In the genomic region with DNA sequence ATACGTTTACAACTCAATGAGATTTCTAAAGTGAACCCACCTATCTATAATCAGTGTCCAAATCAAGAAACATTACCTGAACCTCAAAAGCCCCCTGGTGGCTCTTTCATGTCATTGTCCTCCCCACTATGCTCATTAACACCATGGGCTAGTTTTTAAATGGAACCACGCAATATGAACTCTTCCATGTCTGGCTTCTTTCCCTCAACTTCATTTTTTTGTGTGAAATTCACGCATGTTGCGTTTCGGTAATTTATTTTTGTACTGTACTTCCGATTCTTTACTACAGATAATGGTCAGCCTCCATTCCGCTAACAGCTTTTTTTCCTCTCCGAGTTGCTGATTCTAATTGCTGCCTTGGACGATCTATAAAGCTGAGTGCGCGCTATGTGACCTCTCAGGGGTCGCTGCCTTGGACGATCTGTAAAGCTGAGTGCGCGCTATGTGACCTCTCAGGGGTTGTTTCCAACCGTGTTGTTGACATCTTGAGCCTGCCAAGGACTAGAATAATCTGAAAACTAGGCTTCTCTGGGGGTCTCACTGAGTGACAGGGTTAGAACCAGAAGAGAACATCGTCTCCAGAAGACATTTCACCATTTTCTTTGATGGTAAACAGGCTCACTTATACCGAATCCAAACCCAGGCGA, we compare ENCODE assay signal across 8 cellular contexts.
DNase-seq lines count a peak whose midpoint lies in the region; ATAC-seq and TF ChIP-seq lines count a peak whose summit lies in the region.

No MANE protein-coding gene starts in this region.

- DNase-seq in GM06990 (ENCODE audit: extremely low read depth, insufficient read length) (no peak), NCI-H2171 (lab: John Stamatoyannopoulos, UW) (peak; percentile 55), WERI-Rb-1 (peak; percentile 67), epithelial cell of esophagus (ENCODE audit: low read depth) (peak; percentile 73), tibial artery (no peak)

- ATAC-seq in HG02943 (IDR thresholded peaks at IDR 0.05; ENCODE audit: low read depth, unreplicated experiment) (peak; percentile 19), GM19467 (IDR thresholded peaks at IDR 0.05; ENCODE audit: unreplicated experiment) (no peak)

- H3K4me1 ChIP-seq in mucosa of rectum (ENCODE audit: control insufficient read depth in 2 of 2, insufficient read depth in 2 of 2, low read length in 2 of 2): peaks cover 9 to 15% of the 10 kb centered on the region in 2 donors
- peaks cover 0 to 44% (median 16%) of the 10 kb centered on the region in 4 donors for H3K4me1 ChIP-seq in tibial artery

- H3K9ac ChIP-seq in mucosa of rectum (ENCODE audit: low read depth in 1 of 2, low read length in 2 of 2): peak overlapping the region; percentile 82 to 100

- H3K36me3 ChIP-seq in GM06990 (ENCODE audit: control insufficient read depth, insufficient read depth, low read length) (no peaks in the 10 kb centered on the region; the same call in 1 of the 2 replicates), WERI-Rb-1 (peaks cover 17% of the 10 kb centered on the region), mucosa of rectum (ENCODE audit: control insufficient read depth in 2 of 2, insufficient read depth in 2 of 2, low read length in 2 of 2) (peaks cover 3 to 4% of the 10 kb centered on the region in 2 donors), tibial artery (no peaks in the 10 kb centered on the region)

- TF ChIP-seq CTCF in GM06990 (IDR thresholded peaks at IDR 0.05; ENCODE audit: insufficient read depth, low read length, poor library complexity, severe bottlenecking): peak; percentile 73
- TF ChIP-seq CTCF in WERI-Rb-1 (IDR thresholded peaks at IDR 0.05; ENCODE audit: low read depth, low read length): peak; percentile 69
- peak; percentile 83 for TF ChIP-seq CTCF in epithelial cell of esophagus (IDR thresholded peaks at IDR 0.05; ENCODE audit: insufficient read depth, low read depth, low read length, missing control alignments)
- peak; percentile 71 to 73 for TF ChIP-seq CTCF in tibial artery (IDR thresholded peaks at IDR 0.05)

- H3K4me3 ChIP-seq in GM06990 (replicated peaks; ENCODE audit: low read depth, low read length) (peak overlapping the region; percentile 93), WERI-Rb-1 (ENCODE audit: low read depth, low read length) (peak overlapping the region; percentile 98), epithelial cell of esophagus (ENCODE audit: low read length) (peak overlapping the region; percentile 80), mucosa of rectum (ENCODE audit: low read length in 2 of 2) (peak overlapping the region; percentile 87 to 98), tibial artery (peak overlapping the region; percentile 90 to 95)

- intact Hi-C loops in tibial artery (cut with DNase I; ENCODE audit: low total_unique reads): no loop called here

- no peaks in the 10 kb centered on the region for H3K27me3 ChIP-seq in GM06990 (replicated peaks; ENCODE audit: control insufficient read depth, insufficient read depth, low read length)
- no peaks in the 10 kb centered on the region for H3K27me3 ChIP-seq in WERI-Rb-1 (ENCODE audit: insufficient read depth, low read depth, severe bottlenecking)
- H3K27me3 ChIP-seq in mucosa of rectum (ENCODE audit: control insufficient read depth in 2 of 2, insufficient read depth in 2 of 2, low read length in 2 of 2): no peaks in the 10 kb centered on the region
- no peaks in the 10 kb centered on the region for H3K27me3 ChIP-seq in tibial artery

- H3K9me3 ChIP-seq in WERI-Rb-1 (ENCODE audit: severe bottlenecking) (no peaks in the 10 kb centered on the region), mucosa of rectum (ENCODE audit: control insufficient read depth in 2 of 2, low read length in 2 of 2) (no peaks in the 10 kb centered on the region), tibial artery (no peaks in the 10 kb centered on the region)

- H3K27ac ChIP-seq in WERI-Rb-1: peak overlapping the region; percentile 99
- H3K27ac ChIP-seq in mucosa of rectum (ENCODE audit: low read depth in 2 of 2, low read length in 2 of 2): peak overlapping the region; percentile 97 to 100
- peak overlapping the region; percentile 91 to 97 for H3K27ac ChIP-seq in tibial artery

Comparison
In these comparisons a context has a peak if more than half of its experiments do, and no peak if none do; other contexts are left out.
1. DNase-seq: peak in NCI-H2171 (single experiment), WERI-Rb-1 (single experiment) and epithelial cell of esophagus (single experiment); none in GM06990 (single experiment) and tibial artery (0 of 2).
2. Peak in every context shown above with its lines, with median percentiles within 50 percentile points of each other: H3K4me3 ChIP-seq, CTCF ChIP-seq and H3K27ac ChIP-seq.